Comparison of ENCODE assay signal across 23 cellular contexts in the genomic region with DNA sequence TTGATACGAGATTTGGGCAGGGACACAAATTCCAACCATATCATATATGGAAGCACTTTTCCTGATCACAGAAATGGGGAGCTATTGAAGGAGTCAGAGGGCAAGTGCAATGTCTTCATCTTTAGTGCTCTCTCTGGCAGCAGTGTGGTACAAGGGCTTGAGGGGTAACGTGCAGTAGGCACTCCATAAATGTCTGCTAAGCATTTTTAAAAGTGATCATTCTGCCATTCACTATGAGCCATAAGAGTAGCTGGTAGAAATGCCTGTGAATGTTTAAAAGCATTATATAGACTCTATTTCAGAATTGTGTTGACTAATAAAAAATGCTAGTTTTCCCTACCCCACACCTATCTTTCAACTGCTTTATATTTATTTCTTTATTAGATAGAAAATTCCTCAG.
DNase-seq lines count a peak whose midpoint lies in the region; ATAC-seq, FAIRE-seq and TF ChIP-seq lines count a peak whose summit lies in the region.
"Had no signal": no experiment of that assay in that cellular context is flagged by ENCODE, and none has a peak within 500 bp of the region (broad histone marks: within the 10 kb centered on the region; RNA-seq: fewer than 3 reads in every experiment).

No MANE protein-coding gene starts in this region.

- H3K9me1 ChIP-seq in IMR-90 (ENCODE audit: insufficient read depth, low read length) (no peaks in the 10 kb centered on the region), K562 (ENCODE audit: control insufficient read depth, insufficient read depth, low read length) (no peaks in the 10 kb centered on the region)

- in situ Hi-C loops in IMR-90 (cut with MboI; ENCODE audit: low sequenced_read_pairs) (no loop called here), K562 (cut with MboI) (no loop called here)

- H2BK20ac ChIP-seq in IMR-90 (ENCODE audit: low read depth, low read length): no peak overlapping the region

- peaks cover 12% of the 10 kb centered on the region for H3K4me1 Mint-ChIP-seq in central memory CD8-positive, alpha-beta T cell
- H3K4me1 Mint-ChIP-seq in glutamatergic neuron (ENCODE audit: low read depth, unreplicated experiment): peaks cover 2% of the 10 kb centered on the region
- H3K4me1 Mint-ChIP-seq: B cell had no signal

- POLR2A ChIA-PET in A549 (lab: Yijun Ruan, JAX) (no interaction called here), IMR-90 (lab: Charles Lee; ENCODE audit: unreplicated experiment) (no interaction called here), K562 (lab: Yijun Ruan, JAX) (interaction anchor here (0.8 to 1.0 kb wide), 2 partner anchors 10 to 14 kb away, joined by 3 to 5 read pairs; no protein-coding TSS in a partner anchor)

- no peak overlapping the region for H4K91ac ChIP-seq in IMR-90 (ENCODE audit: insufficient read depth, low read depth, low read length)

- 0 out of 3 replicates have a peak, but pooled peaks cover 4% of the 10 kb centered on the region for H3K4me1 ChIP-seq in A549
- H3K4me1 ChIP-seq in IMR-90 (ENCODE audit: control insufficient read depth, insufficient read depth, low read length): no peaks in the 10 kb centered on the region
- H3K4me1 ChIP-seq in K562 (replicated peaks in 1 of 2; ENCODE audit: control insufficient read depth in 2 of 2, insufficient read depth in 2 of 2, low read length in 2 of 2): no peaks in the 10 kb centered on the region

- H3K36me3 Mint-ChIP-seq in central memory CD8-positive, alpha-beta T cell (ENCODE audit: insufficient read depth): peaks cover 7% of the 10 kb centered on the region
- peaks cover 12% of the 10 kb centered on the region for H3K36me3 Mint-ChIP-seq in glutamatergic neuron (ENCODE audit: unreplicated experiment)

- no peaks in the 10 kb centered on the region for H3K27me3 Mint-ChIP-seq in central memory CD8-positive, alpha-beta T cell
- no peaks in the 10 kb centered on the region for H3K27me3 Mint-ChIP-seq in glutamatergic neuron (ENCODE audit: unreplicated experiment)
- H3K27me3 Mint-ChIP-seq: B cell; CD4-positive, alpha-beta T cell had no signal

- H2BK15ac ChIP-seq in IMR-90 (ENCODE audit: low read depth, low read length): no peak overlapping the region

- no peak for DNase-seq in A549 (ENCODE audit: low read depth in 1 of 2, low spot score in 1 of 2)
- DNase-seq in IMR-90: no peak
- DNase-seq in K562 (ENCODE audit: extremely low read depth in 1 of 4, low spot score in 3 of 4): no peak
- DNase-seq in central memory CD8-positive, alpha-beta T cell (ENCODE audit: low spot score in 2 of 2): no peak
- DNase-seq in NCI-H1436 (lab: John Stamatoyannopoulos, UW): no peak
- no peak for DNase-seq in glutamatergic neuron
- no peak for DNase-seq in erythroblast (lab: John Stamatoyannopoulos, UW)
- DNase-seq: 8988T; AML-193; Caco-2; Calu3; CD4-positive, alpha-beta T cell; CD8-positive, alpha-beta T cell; DMS79 treated with DMSO at 0.1 percent for 48 hours; GF-D8 had no signal

- TF ChIP-seq RAD21 in A549 (conservative IDR thresholded peaks at IDR 0.05 in 1 of 2, IDR thresholded peaks at IDR 0.05 in 1 of 2): no peak
- no peak for TF ChIP-seq RAD21 in IMR-90 (IDR thresholded peaks at IDR 0.05; ENCODE audit: low read length)
- TF ChIP-seq RAD21 in K562 (CRISPR knock-in tag; conservative IDR thresholded peaks at IDR 0.05 in 1 of 2, IDR thresholded peaks at IDR 0.05 in 1 of 2): no peak

- H3K9me3 ChIP-seq in A549 (0 out of 3 replicates have a peak, but pooled peaks cover 2% of the 10 kb centered on the region), IMR-90 (ENCODE audit: control insufficient read depth, insufficient read depth, low read length) (peaks cover 2% of the 10 kb centered on the region), K562 (replicated peaks; ENCODE audit: control insufficient read depth, insufficient read depth, low read depth, low read length) (no peaks in the 10 kb centered on the region)

- ATAC-seq in A549 (no peak), IMR-90 (ENCODE audit: low read depth) (no peak), K562 (no peak), HG02588 (IDR thresholded peaks at IDR 0.05; ENCODE audit: unreplicated experiment) (no peak)
- no peak for ATAC-seq in central memory CD8-positive, alpha-beta T cell (replicated peaks; ENCODE audit: extremely low read depth, poor library complexity, severe bottlenecking)
- ATAC-seq: CD8-positive, alpha-beta T cell had no signal

- H3K27ac Mint-ChIP-seq in central memory CD8-positive, alpha-beta T cell (ENCODE audit: low read depth): peak overlapping the region; percentile 49
- H3K27ac Mint-ChIP-seq in glutamatergic neuron (ENCODE audit: unreplicated experiment): no peak overlapping the region
- H3K27ac Mint-ChIP-seq: B cell; CD4-positive, alpha-beta T cell; CD8-positive, alpha-beta T cell had no signal

- H2AFZ ChIP-seq in IMR-90 (replicated peaks; ENCODE audit: low read length, poor library complexity): no peak overlapping the region
- H2AFZ ChIP-seq in K562 (ENCODE audit: low read depth, low read length): no peak overlapping the region

- 93% methylated on average over 2 of the region's 2 CpGs for WGBS in A549 (ENCODE audit: missing lambda C conversion rate)
- WGBS in IMR-90 (ENCODE audit: extremely low coverage in 2 of 2, insufficient read length in 1 of 2), 2 experiments: no CpG with 5 or more reads among the region's 2 CpGs
- 76% methylated on average over 2 of the region's 2 CpGs for WGBS in K562 (ENCODE audit: insufficient coverage, low coverage, missing lambda C conversion rate)

- H3K23ac ChIP-seq in IMR-90 (ENCODE audit: low read depth, low read length): no peak overlapping the region

- H3K79me1 ChIP-seq in IMR-90 (ENCODE audit: low read depth in 1 of 2, low read length in 2 of 2): peaks cover 0 to 6% of the 10 kb centered on the region in 2 experiments; a peak in 1 of 4 replicates

- no peak for TF ChIP-seq CTCF in A549 (IDR thresholded peaks at IDR 0.05)
- TF ChIP-seq CTCF in IMR-90 (conservative IDR thresholded peaks at IDR 0.05; ENCODE audit: low read depth, low read length): no peak
- no peak for TF ChIP-seq CTCF in K562 (IDR thresholded peaks at IDR 0.05 in 2 of 3, conservative IDR thresholded peaks at IDR 0.05 in 1 of 3; ENCODE audit: insufficient read depth in 2 of 3, low read depth in 1 of 3, low read length in 3 of 3)
- no peak for TF ChIP-seq CTCF in glutamatergic neuron (IDR thresholded peaks at IDR 0.05; ENCODE audit: partially characterized antibody, unreplicated experiment)

- no peak overlapping the region for H2AK9ac ChIP-seq in IMR-90 (replicated peaks; ENCODE audit: low read depth, low read length, poor library complexity)

- H3K36me3 ChIP-seq in IMR-90 (ENCODE audit: control insufficient read depth, insufficient read depth, low read length) (peaks cover 4% of the 10 kb centered on the region), K562 (ENCODE audit: control insufficient read depth, insufficient read depth, low read length) (peaks cover 12% of the 10 kb centered on the region)

- no TSS peak for BruUV-seq in IMR-90 (replicated peaks; lab: Mats Ljungman, UMichigan)
- BruUV-seq in K562 (replicated peaks; lab: Mats Ljungman, UMichigan): no TSS peak

- H3K9me3 Mint-ChIP-seq in central memory CD8-positive, alpha-beta T cell: no peaks in the 10 kb centered on the region
- no peaks in the 10 kb centered on the region for H3K9me3 Mint-ChIP-seq in glutamatergic neuron (ENCODE audit: unreplicated experiment)

- no peak overlapping the region for H2AK5ac ChIP-seq in IMR-90 (ENCODE audit: low read depth, low read length)

- H3K4me2 ChIP-seq in A549 (no peak overlapping the region), IMR-90 (ENCODE audit: low read depth, low read length) (no peak overlapping the region), K562 (ENCODE audit: insufficient read depth, low read length) (no peak overlapping the region)
- H3K4me2 ChIP-seq: BLaER1 treated with 17β-estradiol and CSF1 and Interleukin-3, amounts not matched to agents 10 nM and 100 nM had no signal

- H4K8ac ChIP-seq in IMR-90 (ENCODE audit: low read depth in 2 of 2, low read length in 2 of 2): no peak overlapping the region

- CTCF ChIA-PET in A549 (lab: Yijun Ruan, JAX): no interaction called here
- CTCF ChIA-PET in IMR-90 (lab: Yijun Ruan, JAX): no interaction called here
- CTCF ChIA-PET in K562 (lab: Yijun Ruan, JAX; ENCODE audit: low intra/inter-chr PET ratio): no interaction called here

- H3K9ac ChIP-seq in IMR-90 (ENCODE audit: low read depth, low read length): no peak overlapping the region
- H3K9ac ChIP-seq in K562 (ENCODE audit: insufficient read depth in 1 of 2, low read depth in 2 of 2, low read length in 2 of 2): no peak overlapping the region
- H3K9ac ChIP-seq: BLaER1 treated with 17β-estradiol and CSF1 and Interleukin-3, amounts not matched to agents 10 nM and 100 nM had no signal

- no peak overlapping the region for H4K5ac ChIP-seq in IMR-90 (ENCODE audit: low read depth, low read length)

- H2BK120ac ChIP-seq in IMR-90 (ENCODE audit: low read depth, low read length): no peak overlapping the region

- H3K27ac ChIP-seq in A549: no peak overlapping the region
- H3K27ac ChIP-seq in IMR-90 (ENCODE audit: insufficient read depth, low read length): no peak overlapping the region
- H3K27ac ChIP-seq in K562 (ENCODE audit: extremely low read depth, low read depth, low read length): no peak overlapping the region
- H3K27ac ChIP-seq: BLaER1 treated with 17β-estradiol and CSF1 and Interleukin-3, amounts not matched to agents 10 nM and 100 nM; C4-2B had no signal

- H3K18ac ChIP-seq in IMR-90 (ENCODE audit: low read depth, low read length): no peak overlapping the region

- H3K14ac ChIP-seq in IMR-90 (replicated peaks; ENCODE audit: low read depth, low read length): no peak overlapping the region

- TF ChIP-seq POLR2A in A549 (IDR thresholded peaks at IDR 0.05; ENCODE audit: low read length): no peak
- no peak for TF ChIP-seq POLR2A in IMR-90 (IDR thresholded peaks at IDR 0.05; ENCODE audit: low read depth, low read length)
- TF ChIP-seq POLR2A in K562 (conservative IDR thresholded peaks at IDR 0.05): no peak
- TF ChIP-seq POLR2A in erythroblast (IDR thresholded peaks at IDR 0.05; ENCODE audit: low read length): no peak

- H3K4me3 ChIP-seq in A549 (no peak overlapping the region), IMR-90 (ENCODE audit: insufficient read depth, low read depth, low read length) (no peak overlapping the region), K562 (no peak overlapping the region)
- H3K4me3 ChIP-seq: BLaER1 treated with 17β-estradiol and CSF1 and Interleukin-3, amounts not matched to agents 10 nM and 100 nM had no signal

- intact Hi-C loops in IMR-90 (cut with micrococcal nuclease): no loop called here
- intact Hi-C loops in K562 (cut with micrococcal nuclease): no loop called here

- no peaks in the 10 kb centered on the region for H3K27me3 ChIP-seq in IMR-90 (ENCODE audit: control insufficient read depth, insufficient read depth, low read length)
- H3K27me3 ChIP-seq in K562 (ENCODE audit: control insufficient read depth in 2 of 2, insufficient read depth in 2 of 2, low read length in 2 of 2): no peaks in the 10 kb centered on the region
- H3K27me3 ChIP-seq: BLaER1 treated with 17β-estradiol and CSF1 and Interleukin-3, amounts not matched to agents 10 nM and 100 nM had no signal

- H3K4me3 Mint-ChIP-seq in central memory CD8-positive, alpha-beta T cell: no peak overlapping the region
- no peak overlapping the region for H3K4me3 Mint-ChIP-seq in glutamatergic neuron (ENCODE audit: unreplicated experiment)
- H3K4me3 Mint-ChIP-seq: B cell; CD4-positive, alpha-beta T cell; CD8-positive, alpha-beta T cell had no signal

- H3K79me2 ChIP-seq in K562 (ENCODE audit: control insufficient read depth, insufficient read depth, low read length): no peaks in the 10 kb centered on the region

- no peak overlapping the region for H3K4ac ChIP-seq in IMR-90 (ENCODE audit: low read depth, low read length)

- FAIRE-seq in A549 (lab: Jason Lieb, UNC): no peak
- FAIRE-seq in K562 (lab: Jason Lieb, UNC): no peak
- FAIRE-seq: A204.1, G401.6, GM12891, GM19239 had no signal

- no peak for TF ChIP-seq EP300 in A549 (IDR thresholded peaks at IDR 0.05)
- TF ChIP-seq EP300 in K562 (IDR thresholded peaks at IDR 0.05; ENCODE audit: low read length): no peak

- no peak overlapping the region for H3K56ac ChIP-seq in IMR-90 (ENCODE audit: extremely low read depth, insufficient read depth, low read length)

- H4K20me1 ChIP-seq in IMR-90 (ENCODE audit: insufficient read depth, low read length) (no peaks in the 10 kb centered on the region), K562 (replicated peaks; ENCODE audit: control insufficient read depth, insufficient read depth, low read length) (no peaks in the 10 kb centered on the region)

- dilution Hi-C loops in IMR-90 (cut with HindIII; ENCODE audit: low sequenced_read_pairs, unreplicated experiment): no loop called here

- no peak overlapping the region for H2BK5ac ChIP-seq in IMR-90 (ENCODE audit: low read depth, low read length, poor library complexity, severe bottlenecking)

Comparison
In these comparisons a context has a peak if more than half of its experiments do, and no peak if none do; other contexts are left out.
1. Of the 35 proteins assayed by ChIP-seq in both K562 and A549: peak only in K562: none; only in A549: MAFK; in both: none; in neither: 34.